ENCODE assay signal across 8 cellular contexts in genomic region chr11:119421941-119422504, GRCh38. TPM values are rescaled to one million over a fixed set of nuclear protein-coding genes. Genes with fewer than 3 reads are reported as not detected.
A peak's percentile ranks its signal among the peaks of the same experiment; 100 is the strongest.
DNase-seq lines count a peak whose midpoint lies in the region; ATAC-seq, FAIRE-seq and TF ChIP-seq lines count a peak whose summit lies in the region.

No MANE protein-coding gene starts in this region.

- H3K36me3 ChIP-seq in BJ (ENCODE audit: control insufficient read depth, insufficient read depth, low read length) (peaks cover 14% of the 10 kb centered on the region), duodenal mucosa (ENCODE audit: control insufficient read depth in 1 of 2, insufficient read depth in 2 of 2, low read length in 2 of 2) (no peaks in the 10 kb centered on the region)

- H3K27me3 Mint-ChIP-seq in naive B cell, result peaks cover 63 to 79% (median 74%) of the 10 kb centered on the region in 3 donors
- H3K27me3 Mint-ChIP-seq in stimulated activated memory B cell treated with anti-CD40 and anti-IgM and Interleukin-4, amounts not matched to agents 10 μg/mL and 1 μg/mL and 100 μg/mL, for 72 hours, result peaks cover 87% of the 10 kb centered on the region

- ATAC-seq in naive B cell (ENCODE audit: low read depth in 2 of 2) (peak in 1 of 2 donors; percentile 47), GM19455 (IDR thresholded peaks at IDR 0.05; ENCODE audit: unreplicated experiment) (no peak)
- no peak for ATAC-seq in stimulated activated memory B cell treated with anti-CD40 and anti-IgM and Interleukin-4, amounts not matched to agents 10 μg/mL and 1 μg/mL and 100 μg/mL, for 72 hours

- no peak overlapping the region for H3K9ac ChIP-seq in duodenal mucosa (ENCODE audit: low read depth in 1 of 2, low read length in 2 of 2)

- H3K27me3 ChIP-seq in BJ (ENCODE audit: control insufficient read depth, insufficient read depth, low read length), result no peaks in the 10 kb centered on the region
- peaks cover 26 to 42% of the 10 kb centered on the region in 2 donors for H3K27me3 ChIP-seq in duodenal mucosa (ENCODE audit: control insufficient read depth in 1 of 2, insufficient read depth in 2 of 2, low read length in 2 of 2)

- POLR2A ChIA-PET in BJ (lab: Charles Lee), result interaction anchor here (0.7 kb wide), 1 partner anchor 210 kb away, joined by 5 read pairs; no protein-coding TSS in a partner anchor

- DNase-seq in BJ (ENCODE audit: low read depth), result no peak
- peak; percentile 42 for DNase-seq in NCI-H1105 (lab: John Stamatoyannopoulos, UW)
- DNase-seq in naive B cell, result no peak
- no peak for DNase-seq in activated CD8-positive, alpha-beta memory T cell treated with anti-CD3 and anti-CD28 coated beads for 24 hours
- DNase-seq in H54 (ENCODE audit: insufficient read length, low spot score), result no peak

- peaks cover 9 to 22% (median 15%) of the 10 kb centered on the region in 3 donors for H3K4me1 Mint-ChIP-seq in naive B cell
- peaks cover 16% of the 10 kb centered on the region for H3K4me1 Mint-ChIP-seq in stimulated activated memory B cell treated with anti-CD40 and anti-IgM and Interleukin-4, amounts not matched to agents 10 μg/mL and 1 μg/mL and 100 μg/mL, for 72 hours

- FAIRE-seq in H54 (lab: Jason Lieb, UNC), result no peak

- TF ChIP-seq CTCF in BJ (IDR thresholded peaks at IDR 0.05; ENCODE audit: insufficient read depth, low read depth, low read length), result 0 out of 2 replicates have a peak, but pooled peaks have one; percentile 4

- no peak for TF ChIP-seq POLR2A in H54 (IDR thresholded peaks at IDR 0.05; ENCODE audit: low read depth, low read length)

- peaks cover 0 to 4% of the 10 kb centered on the region in 2 donors for H3K36me3 Mint-ChIP-seq in naive B cell
- H3K36me3 Mint-ChIP-seq in stimulated activated memory B cell treated with anti-CD40 and anti-IgM and Interleukin-4, amounts not matched to agents 10 μg/mL and 1 μg/mL and 100 μg/mL, for 72 hours, result no peaks in the 10 kb centered on the region

- H3K27ac Mint-ChIP-seq in naive B cell, result peak overlapping the region in 1 of 6 donors; percentile 39
- no peak overlapping the region for H3K27ac Mint-ChIP-seq in stimulated activated memory B cell treated with anti-CD40 and anti-IgM and Interleukin-4, amounts not matched to agents 10 μg/mL and 1 μg/mL and 100 μg/mL, for 72 hours

- H3K9me3 ChIP-seq in duodenal mucosa (ENCODE audit: control insufficient read depth in 1 of 2, low read length in 2 of 2), result no peaks in the 10 kb centered on the region

- CTCF ChIA-PET in BJ (lab: Yijun Ruan, JAX), result interaction anchor here (0.7 to 2.9 kb wide), 11 partner anchors 11 to 201 kb away, joined by 3 to 25 read pairs (median 4); partner anchors contain the start of gene USP2

- peaks cover 0 to 2% (median 0%) of the 10 kb centered on the region in 7 donors for H3K9me3 Mint-ChIP-seq in naive B cell
- H3K9me3 Mint-ChIP-seq in stimulated activated memory B cell treated with anti-CD40 and anti-IgM and Interleukin-4, amounts not matched to agents 10 μg/mL and 1 μg/mL and 100 μg/mL, for 72 hours, result no peaks in the 10 kb centered on the region

- H3K4me1 ChIP-seq in duodenal mucosa (ENCODE audit: control insufficient read depth in 1 of 2, insufficient read depth in 2 of 2, low read length in 2 of 2), result no peaks in the 10 kb centered on the region

- H3K27ac ChIP-seq in duodenal mucosa (ENCODE audit: low read depth, low read length), result no peak overlapping the region

- H3K4me3 Mint-ChIP-seq in naive B cell, result peak overlapping the region in 7 of 8 donors; percentile 23 to 77 (median 68)
- H3K4me3 Mint-ChIP-seq in stimulated activated memory B cell treated with anti-CD40 and anti-IgM and Interleukin-4, amounts not matched to agents 10 μg/mL and 1 μg/mL and 100 μg/mL, for 72 hours, result no peak overlapping the region

- peak overlapping the region; percentile 85 for H3K4me3 ChIP-seq in BJ (ENCODE audit: low read depth, low read length)
- peak overlapping the region; percentile 52 to 57 for H3K4me3 ChIP-seq in duodenal mucosa (ENCODE audit: low read depth in 1 of 2, low read length in 2 of 2)

RNA-seq across cellular contexts. Expression of gene THY1, which starts 0.9 kb away (rescaled TPM):
- polyA plus RNA-seq in BJ (2011; rRNA removed) (1,541 and 1,905 TPM in 2 replicates), naive B cell (ENCODE audit: low read depth in 6 of 6) (not detected)
- 1,131 and 2,006 TPM in 2 replicates for polyA minus RNA-seq in BJ (2011; rRNA and poly(A)+ RNA removed)

RNA-seq across cellular contexts. Expression of gene USP2, which starts 40.5 kb away (rescaled TPM):
- polyA plus RNA-seq in BJ (2011; rRNA removed) (0.27 and 0.71 TPM in 2 replicates), naive B cell (ENCODE audit: low read depth in 6 of 6) (not detected)
- polyA minus RNA-seq in BJ (2011; rRNA and poly(A)+ RNA removed), result 0.41 and 1.8 TPM in 2 replicates

Comparison
In these comparisons a context has a peak if more than half of its experiments do, and no peak if none do; other contexts are left out.
1. RNA of gene THY1, which starts 0.9 kb away (polyA plus RNA-seq): 1,541 to 1,905 TPM in BJ; not detected in naive B cell; every median in the first group is over 1,000 times any median in the second.